Comparison of ENCODE assay signal across 1 cellular context in genomic region chrX:150730719-150731118, GRCh38.
TF ChIP-seq lines count a peak whose summit lies in the region.

No MANE protein-coding gene starts in this region.

TF ChIP-seq in SK-N-SH treated with all-trans-retinoic acid at 6 μM for 48 hours, 23 proteins besides CTCF, POLR2A, EP300 and RAD21 (continued from another document):
- TF ChIP-seq TSHZ2 (CRISPR knock-in tag; IDR thresholded peaks at IDR 0.05) (no peak), CREB5 (CRISPR knock-in tag; IDR thresholded peaks at IDR 0.05; ENCODE audit: low read depth) (no peak), GLIS3 (CRISPR knock-in tag; IDR thresholded peaks at IDR 0.05) (no peak), ZFP30 (CRISPR knock-in tag; IDR thresholded peaks at IDR 0.05) (no peak)
